In genomic region chr9:115165233-115165632, GRCh38 we compare ENCODE assay signal across 12 cellular contexts.
"Had no signal": no experiment of that assay in that cellular context is flagged by ENCODE, and none has a peak within 500 bp of the region (broad histone marks: within the 10 kb centered on the region; RNA-seq: fewer than 3 reads in every experiment).

No MANE protein-coding gene starts in this region.

- H3K36me3 ChIP-seq: breast epithelium, gastroesophageal sphincter, left lung, thyroid gland had no signal

- H3K27me3 ChIP-seq: breast epithelium, gastroesophageal sphincter, left lung, thyroid gland had no signal

- H3K4me1 ChIP-seq: breast epithelium, left lung, thyroid gland had no signal

- FAIRE-seq: islet of Langerhans had no signal

- H3K4me3 ChIP-seq: breast epithelium, gastroesophageal sphincter, left lung, thyroid gland had no signal

- DNase-seq: activated CD4-positive, alpha-beta T cell treated with anti-CD3 and anti-CD28 coated beads, Interleukin-2, amount 10 ng/mL, durations not matched to agents 7 days and 5 days; activated CD4-positive, CD25-positive, alpha-beta regulatory T cell; activated CD8-positive, alpha-beta memory T cell treated with anti-CD3 and anti-CD28 coated beads for 24 hours; activated naive CD8-positive, alpha-beta T cell treated with anti-CD3 and anti-CD28 coated beads, Interleukin-2, amount 10 ng/mL, durations not matched to agents 7 days and 5 days; effector memory CD4-positive, alpha-beta T cell; stimulated activated CD4-positive, alpha-beta T cell treated with anti-CD3 and anti-CD28 coated beads, Interleukin-2, amount 100 ng/mL, for 48 hours; stimulated activated naive B cell treated with anti-CD40 and anti-IgM and Interleukin-4, amounts not matched to agents 10 μg/mL and 1 μg/mL and 100 μg/mL, for 72 hours had no signal

- H3K9me3 ChIP-seq: breast epithelium, gastroesophageal sphincter, left lung, thyroid gland had no signal

- H3K27ac ChIP-seq: breast epithelium, gastroesophageal sphincter, thyroid gland had no signal
